In genomic region chr4:4763815-4764202, GRCh38 we compare ENCODE assay signal across 13 cellular contexts.
DNase-seq lines count a peak whose midpoint lies in the region; ATAC-seq and TF ChIP-seq lines count a peak whose summit lies in the region.
"Had no signal": no experiment of that assay in that cellular context is flagged by ENCODE, and none has a peak within 500 bp of the region (broad histone marks: within the 10 kb centered on the region; RNA-seq: fewer than 3 reads in every experiment).

No MANE protein-coding gene starts in this region.

- TF ChIP-seq EP300 in transverse colon (IDR thresholded peaks at IDR 0.05; ENCODE audit: low read depth) = no peak

- H3K27me3 ChIP-seq in HUES48 (ENCODE audit: control insufficient read depth, insufficient read depth, low read length) (peaks cover 18% of the 10 kb centered on the region), transverse colon (no peaks in the 10 kb centered on the region), H7 (ENCODE audit: control insufficient read depth, insufficient read depth, low read length) (no peaks in the 10 kb centered on the region)
- H3K27me3 ChIP-seq: BE2C, vagina had no signal

- H3K36me3 Mint-ChIP-seq in naive B cell = peaks cover 0 to 7% of the 10 kb centered on the region in 2 donors

- H3K4me1 Mint-ChIP-seq in naive B cell = peaks cover 13 to 21% (median 17%) of the 10 kb centered on the region in 3 donors

- intact Hi-C loops in transverse colon (cut with DNase I; ENCODE audit: low total_unique reads) = no loop called here

- no peaks in the 10 kb centered on the region for H3K9me3 ChIP-seq in HUES48 (ENCODE audit: control insufficient read depth, insufficient read depth, low read length)
- no peaks in the 10 kb centered on the region for H3K9me3 ChIP-seq in transverse colon
- H3K9me3 ChIP-seq: BE2C, vagina had no signal

- peak overlapping the region in 5 of 8 donors; percentile 48 to 80 (median 65) for H3K4me3 Mint-ChIP-seq in naive B cell

- in situ Hi-C loops in astrocyte of the spinal cord (cut with HindIII; ENCODE audit: low sequenced_read_pairs) = no loop called here
- in situ Hi-C loops in transverse colon (cut with MboI; ENCODE audit: low pct_ligation_motif_present in 1 of 4, low pct_unique_long_range_greater_than_20kb in 1 of 4, low sequenced_read_pairs in 3 of 4) = no loop called here

- H3K27ac Mint-ChIP-seq in naive B cell = peak overlapping the region in 1 of 6 donors; percentile 33
- H3K27ac Mint-ChIP-seq: activated T-helper 2 cell treated with anti-CD3 and anti-CD28 coated beads, Interferon-gamma antibody, Interleukin-2, Interleukin-4, amounts not matched to agents 10 μg/mL and 5 μg/mL and 100 μg/mL, durations not matched to agents 14 hours and 24 hours and 36 hours had no signal

- no peak for TF ChIP-seq POLR2A in transverse colon (IDR thresholded peaks at IDR 0.05)

- no peak for TF ChIP-seq CTCF in astrocyte of the spinal cord (IDR thresholded peaks at IDR 0.05; ENCODE audit: low read depth, low read length)
- TF ChIP-seq CTCF in transverse colon (IDR thresholded peaks at IDR 0.05) = no peak

- H3K36me3 ChIP-seq in HUES48 (ENCODE audit: control insufficient read depth, insufficient read depth, low read length) (no peaks in the 10 kb centered on the region), transverse colon (no peaks in the 10 kb centered on the region), H7 (replicated peaks; ENCODE audit: control insufficient read depth, insufficient read depth, low read length) (no peaks in the 10 kb centered on the region)
- H3K36me3 ChIP-seq: BE2C, vagina had no signal

- no peak for ATAC-seq in naive B cell (ENCODE audit: low read depth in 2 of 2)
- ATAC-seq in HG02588 (IDR thresholded peaks at IDR 0.05; ENCODE audit: unreplicated experiment) = no peak

- H3K27ac ChIP-seq in HUES48 (ENCODE audit: low read depth, low read length) (peak overlapping the region; percentile 78), transverse colon (no peak overlapping the region)
- H3K27ac ChIP-seq: vagina had no signal

- H3K9ac ChIP-seq in HUES48 (ENCODE audit: low read depth, low read length) = no peak overlapping the region

- H3K4me1 ChIP-seq in HUES48 (ENCODE audit: control insufficient read depth, insufficient read depth, low read length) = peaks cover 32% of the 10 kb centered on the region
- no peaks in the 10 kb centered on the region for H3K4me1 ChIP-seq in transverse colon
- H3K4me1 ChIP-seq: vagina had no signal

- DNase-seq in EL (peak; percentile 33), astrocyte of the spinal cord (ENCODE audit: low read depth, low spot score) (peak; percentile 37), naive B cell (no peak), DMS79 (lab: John Stamatoyannopoulos, UW) (no peak), transverse colon (no peak), H7 (no peak)
- DNase-seq: NCI-H1048, T1000 had no signal

- WGBS in transverse colon (ENCODE audit: low coverage in 1 of 2), 2 donors = 56% methylated on average over 4 of the region's 4 CpGs; no CpG with 5 or more reads in 1 of the 2 donors

- H3K4me3 ChIP-seq in HUES48 (ENCODE audit: low read depth, low read length) = no peak overlapping the region
- H3K4me3 ChIP-seq in astrocyte of the spinal cord (ENCODE audit: low read depth, low read length) = no peak overlapping the region
- no peak overlapping the region for H3K4me3 ChIP-seq in transverse colon
- no peak overlapping the region for H3K4me3 ChIP-seq in H7 (ENCODE audit: insufficient read depth, low read depth, low read length)
- H3K4me3 ChIP-seq: vagina had no signal

- H3K27me3 Mint-ChIP-seq in naive B cell = peaks cover 7 to 18% (median 15%) of the 10 kb centered on the region in 3 donors

- H3K9me3 Mint-ChIP-seq in naive B cell = peaks cover 0 to 7% (median 2%) of the 10 kb centered on the region in 7 donors
- H3K9me3 Mint-ChIP-seq: activated T-helper 2 cell treated with anti-CD3 and anti-CD28 coated beads, Interferon-gamma antibody, Interleukin-2, Interleukin-4, amounts not matched to agents 10 μg/mL and 5 μg/mL and 100 μg/mL, durations not matched to agents 14 hours and 24 hours and 36 hours had no signal

Comparison
In these comparisons a context has a peak if more than half of its experiments do, and no peak if none do; other contexts are left out.
1. DNase-seq: peak in EL (single experiment) and astrocyte of the spinal cord (single experiment); none in naive B cell (single experiment), DMS79 (single experiment), transverse colon (single experiment) and H7 (single experiment).